In the genomic region with DNA sequence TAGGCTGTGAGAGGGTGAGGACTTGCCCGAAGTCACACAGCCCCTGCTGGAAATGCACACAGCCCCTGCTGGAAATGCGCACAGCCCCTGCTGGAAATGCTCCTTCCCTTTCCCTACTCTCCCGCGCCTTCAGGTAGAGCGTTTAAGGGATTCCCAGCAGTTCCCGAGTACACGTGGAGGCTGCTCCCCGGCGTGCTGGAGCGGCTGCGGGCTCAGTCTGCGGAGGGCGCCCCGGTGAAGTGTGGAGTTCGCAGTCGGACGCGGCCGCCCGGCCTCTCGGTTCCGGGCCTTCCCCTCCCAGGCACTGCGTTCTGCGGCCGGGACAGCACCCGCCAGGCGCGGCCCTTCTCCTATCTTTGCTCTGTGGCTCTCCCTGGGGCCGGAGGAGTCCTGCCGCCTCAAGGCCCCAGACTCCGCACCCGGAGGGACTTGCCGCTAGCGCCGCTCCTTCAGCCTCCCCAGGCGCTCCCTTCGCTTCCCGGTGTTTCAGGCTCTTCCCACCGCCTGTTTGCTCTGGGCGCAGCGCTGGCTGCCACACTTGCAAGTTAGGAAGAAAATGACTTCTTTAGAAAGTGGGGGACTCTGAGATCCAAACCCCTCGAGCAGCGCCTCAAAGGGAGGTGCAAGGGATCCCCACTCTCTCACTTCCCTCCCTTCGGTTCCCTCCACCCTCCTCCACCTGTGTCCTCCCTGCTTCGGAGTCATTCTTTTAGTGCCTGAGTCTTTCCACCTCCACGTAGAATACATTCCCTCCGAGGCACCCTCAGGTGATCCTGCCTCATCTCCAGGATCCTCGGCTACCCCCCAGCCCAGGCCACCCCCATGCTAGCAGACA, we compare ENCODE assay signal across 21 cellular contexts. TPM values are rescaled to one million over a fixed set of nuclear protein-coding genes. Genes with fewer than 3 reads are reported as not detected.
DNase-seq lines count a peak whose midpoint lies in the region; ATAC-seq and TF ChIP-seq lines count a peak whose summit lies in the region.
"Had no signal": no experiment of that assay in that cellular context is flagged by ENCODE, and none has a peak within 500 bp of the region (broad histone marks: within the 10 kb centered on the region; RNA-seq: fewer than 3 reads in every experiment).

No MANE protein-coding gene starts in this region.

- WGBS in right cardiac atrium, result 35% methylated on average over 48 of the region's 48 CpGs

- no peak overlapping the region for H3K9ac ChIP-seq in iPS-15b (ENCODE audit: low read depth, low read length)

- intact Hi-C loops in right cardiac atrium (cut with DNase I) (no loop called here), left ventricle myocardium superior (cut with micrococcal nuclease) (no loop called here), upper lobe of right lung (cut with DNase I) (no loop called here)

- H3K27ac ChIP-seq in right cardiac atrium (ENCODE audit: low read length) (peak overlapping the region; percentile 85), RWPE2 (ENCODE audit: poor library complexity, severe bottlenecking) (no peak overlapping the region), upper lobe of right lung (peak overlapping the region; percentile 79)
- H3K27ac ChIP-seq: heart right ventricle, SJCRH30 had no signal

- H3K27me3 ChIP-seq in right cardiac atrium (ENCODE audit: control insufficient read depth, insufficient read depth) (no peaks in the 10 kb centered on the region), RWPE2 (ENCODE audit: insufficient read depth, poor library complexity, severe bottlenecking) (peaks cover 90% of the 10 kb centered on the region), iPS-15b (ENCODE audit: control insufficient read depth, insufficient read depth, low read length) (peaks cover 99% of the 10 kb centered on the region), upper lobe of right lung (peaks cover 58% of the 10 kb centered on the region)
- H3K27me3 ChIP-seq: SJCRH30 had no signal

- DNase-seq in right cardiac atrium, result peak in 2 of 3 donors; percentile 56 to 64
- no peak for DNase-seq in left ventricle myocardium superior
- DNase-seq in RWPE2 (ENCODE audit: low spot score), result no peak
- DNase-seq in upper lobe of right lung, result no peak
- DNase-seq in activated CD8-positive, alpha-beta memory T cell treated with anti-CD3 and anti-CD28 coated beads for 24 hours, result no peak
- DNase-seq in DMS79 treated with DMSO at 0.1 percent for 48 hours (lab: John Stamatoyannopoulos, UW), result no peak
- DNase-seq in NCI-H446 treated with DMSO at 0.1 percent for 48 hours (lab: John Stamatoyannopoulos, UW), result no peak
- DNase-seq: activated B cell treated with CpG ODN at 0.5 μM for 24 hours; activated naive CD8-positive, alpha-beta T cell treated with anti-CD3 and anti-CD28 coated beads, Interleukin-2, amount 10 ng/mL, durations not matched to agents 7 days and 5 days; CD8-positive, alpha-beta memory T cell; DND-41; heart right ventricle; kidney; NCI-H1105 treated with DMSO at 0.1 percent for 48 hours; NCI-H526 treated with DMSO at 0.1 percent for 48 hours; SJCRH30 had no signal

- TF ChIP-seq CTCF in RWPE2 (IDR thresholded peaks at IDR 0.05; ENCODE audit: poor library complexity, severe bottlenecking) (no peak), upper lobe of right lung (IDR thresholded peaks at IDR 0.05) (no peak)

- H3K4me3 ChIP-seq in right cardiac atrium (ENCODE audit: low read length), result peak overlapping the region; percentile 0
- H3K4me3 ChIP-seq in RWPE2 (ENCODE audit: severe bottlenecking), result no peak overlapping the region
- peak overlapping the region; percentile 35 for H3K4me3 ChIP-seq in iPS-15b (ENCODE audit: low read depth, low read length)
- peak overlapping the region; percentile 55 for H3K4me3 ChIP-seq in upper lobe of right lung
- H3K4me3 ChIP-seq: heart right ventricle, SJCRH30 had no signal

- no peaks in the 10 kb centered on the region for H3K9me3 ChIP-seq in right cardiac atrium (ENCODE audit: control insufficient read depth, low read length)
- no peaks in the 10 kb centered on the region for H3K9me3 ChIP-seq in RWPE2 (ENCODE audit: severe bottlenecking)
- no peaks in the 10 kb centered on the region for H3K9me3 ChIP-seq in iPS-15b (ENCODE audit: control insufficient read depth, insufficient read depth, low read length)
- H3K9me3 ChIP-seq in upper lobe of right lung, result no peaks in the 10 kb centered on the region
- H3K9me3 ChIP-seq: heart right ventricle, SJCRH30 had no signal

- H3K4me1 ChIP-seq in right cardiac atrium (ENCODE audit: control insufficient read depth, insufficient read depth, low read length) (peaks cover 2% of the 10 kb centered on the region), RWPE2 (ENCODE audit: insufficient read depth, poor library complexity, severe bottlenecking) (no peaks in the 10 kb centered on the region), iPS-15b (ENCODE audit: control insufficient read depth, insufficient read depth, low read length) (peaks cover 4% of the 10 kb centered on the region), upper lobe of right lung (no peaks in the 10 kb centered on the region)
- H3K4me1 ChIP-seq: SJCRH30 had no signal

- peak in 1 of 2 donors; percentile 17 for ATAC-seq in right cardiac atrium
- ATAC-seq in left ventricle myocardium superior, result no peak
- peak; percentile 48; the same call in 2 of the 3 replicates for ATAC-seq in RWPE2 (ENCODE audit: low read depth)
- no peak for ATAC-seq in upper lobe of right lung

- no peaks in the 10 kb centered on the region for H3K36me3 ChIP-seq in RWPE2 (ENCODE audit: low read depth)
- H3K36me3 ChIP-seq in iPS-15b (ENCODE audit: control insufficient read depth, insufficient read depth, low read length), result no peaks in the 10 kb centered on the region
- no peaks in the 10 kb centered on the region for H3K36me3 ChIP-seq in upper lobe of right lung
- H3K36me3 ChIP-seq: heart right ventricle, SJCRH30 had no signal

RNA-seq across cellular contexts. Expression of a gene that starts 8.3 kb away (rescaled TPM):
- total RNA-seq in right cardiac atrium, result 100 to 1,000 TPM; 181 to 275 (median 191) TPM
- polyA plus RNA-seq in right cardiac atrium, result 97.3 TPM
- total RNA-seq in left ventricle myocardium superior, result 73.5 TPM
- 22.3 TPM for total RNA-seq in upper lobe of right lung
- total RNA-seq: activated B cell treated with CpG ODN at 0.5 μM for 24 hours; activated naive CD8-positive, alpha-beta T cell treated with anti-CD3 and anti-CD28 coated beads, Interleukin-2, amount 10 ng/mL, durations not matched to agents 7 days and 5 days; CD8-positive, alpha-beta memory T cell; HT-29; kidney; OCI-LY7; SJCRH30; T-helper 2 cell treated with Interferon-gamma antibody and Interleukin-4, amounts not matched to agents 100 ng/mL and 5 ng/mL, for 36 hours had no signal
- polyA plus RNA-seq: CD8-positive, alpha-beta memory T cell; neural cell had no signal

Comparison
In these comparisons a context has a peak if more than half of its experiments do, and no peak if none do; other contexts are left out.
1. DNase-seq: peak in right cardiac atrium (2 of 3); none in left ventricle myocardium superior (single experiment), RWPE2 (single experiment), upper lobe of right lung (single experiment), activated CD8-positive, alpha-beta memory T cell treated with anti-CD3 and anti-CD28 coated beads for 24 hours (single experiment), DMS79 treated with DMSO at 0.1 percent for 48 hours (single experiment) and NCI-H446 treated with DMSO at 0.1 percent for 48 hours (single experiment).